Comparison of ENCODE assay signal across 12 cellular contexts in the genomic region with DNA sequence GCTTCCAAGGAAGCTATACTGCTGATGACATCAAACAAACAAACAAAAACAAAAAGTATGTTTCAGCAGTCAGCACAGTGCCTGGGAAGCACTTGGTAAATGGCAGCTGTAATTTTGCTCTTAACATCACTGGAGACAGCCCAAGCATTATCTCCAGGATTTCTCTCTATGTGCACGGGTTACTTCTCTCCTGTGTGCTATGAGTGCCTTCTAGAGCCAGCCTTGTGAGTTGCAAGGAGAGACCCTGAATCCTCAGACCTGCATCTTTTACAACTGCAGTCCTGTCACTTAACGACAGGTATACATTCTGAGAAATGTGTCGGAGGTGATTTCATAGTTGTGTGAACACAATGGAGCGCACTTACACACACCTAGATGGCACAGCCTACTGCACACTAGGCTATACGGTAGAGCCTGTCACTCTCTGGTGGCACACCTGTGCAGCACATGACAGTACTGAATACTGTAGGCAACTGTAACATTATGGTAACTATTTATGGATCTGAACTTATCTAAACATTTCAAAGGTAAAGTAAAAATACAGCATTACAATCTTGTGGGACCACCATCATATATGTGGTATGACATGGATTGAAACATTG.
DNase-seq lines count a peak whose midpoint lies in the region; ATAC-seq and TF ChIP-seq lines count a peak whose summit lies in the region.
"Had no signal": no experiment of that assay in that cellular context is flagged by ENCODE, and none has a peak within 500 bp of the region (broad histone marks: within the 10 kb centered on the region; RNA-seq: fewer than 3 reads in every experiment).

No MANE protein-coding gene starts in this region.

- H3K27me3 Mint-ChIP-seq in H9 (ENCODE audit: low read depth): 0 out of 2 replicates have a peak, but pooled peaks cover 4% of the 10 kb centered on the region
- no peaks in the 10 kb centered on the region for H3K27me3 Mint-ChIP-seq in activated CD8-positive, alpha-beta memory T cell treated with anti-CD3 and anti-CD28 coated beads, Interleukin-2, amount 10 ng/mL, durations not matched to agents 7 days and 5 days

- no peak overlapping the region for H3K4me3 Mint-ChIP-seq in H9
- no peak overlapping the region for H3K4me3 Mint-ChIP-seq in activated CD8-positive, alpha-beta memory T cell treated with anti-CD3 and anti-CD28 coated beads, Interleukin-2, amount 10 ng/mL, durations not matched to agents 7 days and 5 days

- peaks cover 0 to 19% of the 10 kb centered on the region in 2 experiments; a peak in 2 of 4 replicates for H3K4me1 Mint-ChIP-seq in H9
- no peaks in the 10 kb centered on the region for H3K4me1 Mint-ChIP-seq in activated CD8-positive, alpha-beta memory T cell treated with anti-CD3 and anti-CD28 coated beads, Interleukin-2, amount 10 ng/mL, durations not matched to agents 7 days and 5 days

- no peak overlapping the region for H3K14ac ChIP-seq in H9 (ENCODE audit: insufficient read depth, low read length)

- H2BK15ac ChIP-seq in H9 (ENCODE audit: low read depth, low read length): no peak overlapping the region

- H3K27ac ChIP-seq in H9 (ENCODE audit: insufficient read length, low read depth, low read length) (no peak overlapping the region), gastroesophageal sphincter (no peak overlapping the region)
- H3K27ac ChIP-seq: gastrocnemius medialis, PC-9, stomach had no signal

- no peaks in the 10 kb centered on the region for H3K9me3 ChIP-seq in H9 (ENCODE audit: control insufficient read depth, low read depth, low read length)
- H3K9me3 ChIP-seq in iPS-18c (ENCODE audit: control insufficient read depth, insufficient read depth, low read length): peaks cover 4% of the 10 kb centered on the region
- H3K9me3 ChIP-seq in gastroesophageal sphincter: no peaks in the 10 kb centered on the region
- H3K9me3 ChIP-seq: gastrocnemius medialis had no signal

- TF ChIP-seq EP300 in gastroesophageal sphincter (IDR thresholded peaks at IDR 0.05): no peak

- no peak overlapping the region for H3K27ac Mint-ChIP-seq in H9
- no peak overlapping the region for H3K27ac Mint-ChIP-seq in activated CD8-positive, alpha-beta memory T cell treated with anti-CD3 and anti-CD28 coated beads, Interleukin-2, amount 10 ng/mL, durations not matched to agents 7 days and 5 days

- H2AFZ ChIP-seq in H9 (ENCODE audit: low read length): no peak overlapping the region
- H2AFZ ChIP-seq: PC-9 had no signal

- H2BK12ac ChIP-seq in H9 (ENCODE audit: insufficient read length, low read depth, low read length): no peak overlapping the region

- no peak for TF ChIP-seq POLR2A in gastroesophageal sphincter (IDR thresholded peaks at IDR 0.05)

- H4K20me1 ChIP-seq in H9 (ENCODE audit: control insufficient read depth, insufficient read depth, insufficient read length): no peaks in the 10 kb centered on the region

- H3K4me2 ChIP-seq in H9 (ENCODE audit: insufficient read depth, insufficient read length, low read length): no peak overlapping the region
- H3K4me2 ChIP-seq: PC-9 had no signal

- H3K36me3 Mint-ChIP-seq in H9 (ENCODE audit: insufficient read depth in 1 of 3, low read depth in 3 of 3): peaks cover 0 to 5% (median 2%) of the 10 kb centered on the region in 3 experiments; a peak in 2 of 7 replicates
- H3K36me3 Mint-ChIP-seq in activated CD8-positive, alpha-beta memory T cell treated with anti-CD3 and anti-CD28 coated beads, Interleukin-2, amount 10 ng/mL, durations not matched to agents 7 days and 5 days: no peaks in the 10 kb centered on the region

- no peak overlapping the region for H2BK5ac ChIP-seq in H9 (ENCODE audit: insufficient read length, low read length)

- ATAC-seq in gastroesophageal sphincter: no peak
- ATAC-seq in activated CD8-positive, alpha-beta memory T cell treated with anti-CD3 and anti-CD28 coated beads, Interleukin-2, amount 10 ng/mL, durations not matched to agents 7 days and 5 days: no peak
- ATAC-seq: gastrocnemius medialis had no signal

- no peak overlapping the region for H4K5ac ChIP-seq in H9 (ENCODE audit: insufficient read length, low read depth, low read length)

- H2BK120ac ChIP-seq in H9 (ENCODE audit: low read depth, low read length, poor library complexity, severe bottlenecking): no peak overlapping the region

- H3K4me1 ChIP-seq in H9 (ENCODE audit: insufficient read depth, low read length) (no peaks in the 10 kb centered on the region), gastroesophageal sphincter (no peaks in the 10 kb centered on the region)
- H3K4me1 ChIP-seq: gastrocnemius medialis, stomach had no signal

- H3K9me3 Mint-ChIP-seq in H9: peaks cover 22 to 32% of the 10 kb centered on the region in 2 experiments
- no peaks in the 10 kb centered on the region for H3K9me3 Mint-ChIP-seq in activated CD8-positive, alpha-beta memory T cell treated with anti-CD3 and anti-CD28 coated beads, Interleukin-2, amount 10 ng/mL, durations not matched to agents 7 days and 5 days (ENCODE audit: low read depth)

- H3K27me3 ChIP-seq in BJ (ENCODE audit: control insufficient read depth, insufficient read depth, low read length) (no peaks in the 10 kb centered on the region), H9 (ENCODE audit: insufficient read depth, low read length) (no peaks in the 10 kb centered on the region), gastroesophageal sphincter (peaks cover 37% of the 10 kb centered on the region)
- H3K27me3 ChIP-seq: gastrocnemius medialis had no signal

- no peak overlapping the region for H3K4ac ChIP-seq in H9 (ENCODE audit: low read depth, low read length)

- H3K36me3 ChIP-seq in BJ (ENCODE audit: control insufficient read depth, insufficient read depth, low read length) (no peaks in the 10 kb centered on the region), gastroesophageal sphincter (no peaks in the 10 kb centered on the region)
- H3K36me3 ChIP-seq: gastrocnemius medialis, stomach had no signal

- POLR2A ChIA-PET in BJ (lab: Charles Lee): no interaction called here

- no CpG with 5 or more reads among the region's 5 CpGs for WGBS in H9 (ENCODE audit: extremely low coverage, insufficient read length, low lambda C conversion rate)
- WGBS in gastroesophageal sphincter (ENCODE audit: low coverage in 1 of 2), 2 donors: 82 to 90% methylated on average over 2 to 4 of the region's 5 CpGs

- TF ChIP-seq CTCF in BJ (IDR thresholded peaks at IDR 0.05; ENCODE audit: insufficient read depth, low read depth, low read length) (0 out of 2 replicates have a peak, but pooled peaks have one; percentile 3), H9 (conservative IDR thresholded peaks at IDR 0.05) (peak; percentile 64), gastroesophageal sphincter (IDR thresholded peaks at IDR 0.05) (peak in 1 of 4 experiments; percentile 10)

- no peak overlapping the region for H4K8ac ChIP-seq in H9 (replicated peaks; ENCODE audit: insufficient read length, low read depth, low read length)

- H3K18ac ChIP-seq in H9 (ENCODE audit: insufficient read length, low read depth, low read length): no peak overlapping the region

- H3K23ac ChIP-seq in H9 (ENCODE audit: insufficient read length, low read depth, low read length): no peak overlapping the region

- H2BK20ac ChIP-seq in H9 (ENCODE audit: low read depth, low read length, poor library complexity, severe bottlenecking): no peak overlapping the region

- H3K56ac ChIP-seq in H9 (ENCODE audit: insufficient read length, low read depth, low read length): no peak overlapping the region

- no peaks in the 10 kb centered on the region for H3K79me1 ChIP-seq in H9 (ENCODE audit: insufficient read depth, low read depth, low read length, poor library complexity, severe bottlenecking)

- H3K79me2 ChIP-seq in H9 (ENCODE audit: insufficient read depth, low read length): no peaks in the 10 kb centered on the region

- CTCF ChIA-PET in BJ (lab: Yijun Ruan, JAX): no interaction called here
- CTCF ChIA-PET in activated CD8-positive, alpha-beta memory T cell treated with anti-CD3 and anti-CD28 coated beads, Interleukin-2, amount 10 ng/mL, durations not matched to agents 7 days and 5 days (lab: Charles Lee): no interaction called here

- DNase-seq in BJ (ENCODE audit: low read depth): no peak
- no peak for DNase-seq in H9
- peak; percentile 4 for DNase-seq in SK-N-DZ (ENCODE audit: low spot score)
- no peak for DNase-seq in stimulated activated CD4-positive, alpha-beta T cell treated with anti-CD3 and anti-CD28 coated beads, Interleukin-2, amount 100 ng/mL, for 48 hours
- no peak for DNase-seq in amygdala (lab: John Stamatoyannopoulos, UW)
- DNase-seq in activated CD8-positive, alpha-beta memory T cell treated with anti-CD3 and anti-CD28 coated beads, Interleukin-2, amount 10 ng/mL, durations not matched to agents 7 days and 5 days: no peak
- DNase-seq: activated CD4-positive, alpha-beta T cell treated with anti-CD3 and anti-CD28 coated beads, Interleukin-2, amount 50 U/mL, for 1 hour; gastrocnemius medialis; PC-9; stomach had no signal

- H3K4me3 ChIP-seq in BJ (ENCODE audit: low read depth, low read length) (no peak overlapping the region), iPS-18c (ENCODE audit: insufficient read depth, low read depth, low read length) (peak overlapping the region; percentile 17; the same call in 1 of the 2 replicates), gastroesophageal sphincter (no peak overlapping the region)
- H3K4me3 ChIP-seq: gastrocnemius medialis, PC-9, stomach had no signal

- no peak overlapping the region for H2AK5ac ChIP-seq in H9 (ENCODE audit: insufficient read length, low read length)

- no peaks in the 10 kb centered on the region for H3K23me2 ChIP-seq in H9 (ENCODE audit: insufficient read length, low read depth, low read length, poor library complexity, severe bottlenecking)

- no peak overlapping the region for H3T11ph ChIP-seq in H9 (ENCODE audit: low read length)

- H3K9ac ChIP-seq in H9 (ENCODE audit: extremely low read depth, insufficient read length, low read length): no peak overlapping the region

- no peak overlapping the region for H4K91ac ChIP-seq in H9 (ENCODE audit: insufficient read length, low read depth, low read length)
